In genomic region chr22:21631025-21631424, GRCh38 we compare ENCODE assay signal across 31 cellular contexts. TPM values are rescaled to one million over a fixed set of nuclear protein-coding genes. Genes with fewer than 3 reads are reported as not detected.
DNase-seq lines count a peak whose midpoint lies in the region; ATAC-seq, FAIRE-seq and TF ChIP-seq lines count a peak whose summit lies in the region.
"Had no signal": no experiment of that assay in that cellular context is flagged by ENCODE, and none has a peak within 500 bp of the region (broad histone marks: within the 10 kb centered on the region; RNA-seq: fewer than 3 reads in every experiment).

No MANE protein-coding gene starts in this region.

- intact Hi-C loops in activated CD4-positive, alpha-beta T cell treated with anti-CD3 and anti-CD28 coated beads for 36 hours (cut with DNase I, micrococcal nuclease) = no loop called here

- no peaks in the 10 kb centered on the region for H3K27me3 Mint-ChIP-seq in activated CD4-positive, alpha-beta T cell treated with anti-CD3 and anti-CD28 coated beads for 36 hours
- H3K27me3 Mint-ChIP-seq in stimulated activated naive CD8-positive, alpha-beta T cell treated with anti-CD3 and anti-CD28 coated beads, Interleukin-15, Interleukin-2, amounts not matched to agents 100 ng/mL and 50 ng/mL, for 24 hours = no peaks in the 10 kb centered on the region
- H3K27me3 Mint-ChIP-seq in brain = peaks cover 4% of the 10 kb centered on the region
- H3K27me3 Mint-ChIP-seq: activated B cell treated with CpG ODN at 0.5 μM for 24 hours, IgD-negative memory B cell had no signal

- POLR2A ChIA-PET in activated CD4-positive, alpha-beta T cell treated with anti-CD3 and anti-CD28 coated beads for 36 hours (lab: Charles Lee) = interaction anchor here (0.7 to 3.2 kb wide), 4 partner anchors 11 to 235 kb away, joined by 3 to 21 read pairs (median 4); partner anchors contain the start of gene SDF2L1

- TF ChIP-seq CTCF in brain (conservative IDR thresholded peaks at IDR 0.05) = no peak

- no peak for DNase-seq in activated CD4-positive, alpha-beta T cell treated with anti-CD3 and anti-CD28 coated beads for 36 hours
- DNase-seq in activated CD4-positive, alpha-beta T cell treated with anti-CD3 and anti-CD28 coated beads for 4 hours = no peak
- DNase-seq in stimulated activated naive CD8-positive, alpha-beta T cell treated with anti-CD3 and anti-CD28 coated beads, Interleukin-15, Interleukin-2, amounts not matched to agents 100 U/mL and 50 U/mL, for 24 hours = no peak
- DNase-seq in SHP77 treated with DMSO at 0.1 percent for 48 hours (lab: John Stamatoyannopoulos, UW) = no peak
- DNase-seq in GM12892 (ENCODE audit: insufficient read length) = no peak
- no peak for DNase-seq in NCI-H526 treated with DMSO at 0.1 percent for 48 hours (lab: John Stamatoyannopoulos, UW)
- DNase-seq: activated B cell treated with CpG ODN at 0.5 μM for 24 hours; activated CD8-positive, alpha-beta memory T cell treated with anti-CD3 and anti-CD28 coated beads for 24 hours; activated naive CD4-positive, alpha-beta T cell treated with anti-CD3 and anti-CD28 coated beads, Interleukin-2, amount 10 ng/mL, durations not matched to agents 7 days and 5 days; anterior cingulate cortex; effector CD4-positive, alpha-beta T cell; gastrocnemius medialis; GOT3; lower lobe of right lung; NCI-H1436 treated with DMSO at 0.1 percent for 48 hours; NCI-H2107; NCI-H345; NCI-H748 treated with DMSO at 0.1 percent for 48 hours; Peyer's patch; retina; SHP77; small intestine; stimulated activated naive CD4-positive, alpha-beta T cell treated with Interleukin-2 at 50 U/mL for 16 hours; testis had no signal

- no peak overlapping the region for H3K27ac Mint-ChIP-seq in activated CD4-positive, alpha-beta T cell treated with anti-CD3 and anti-CD28 coated beads for 36 hours
- H3K27ac Mint-ChIP-seq in stimulated activated naive CD8-positive, alpha-beta T cell treated with anti-CD3 and anti-CD28 coated beads, Interleukin-15, Interleukin-2, amounts not matched to agents 100 ng/mL and 50 ng/mL, for 24 hours = peak overlapping the region; percentile 10
- no peak overlapping the region for H3K27ac Mint-ChIP-seq in brain
- H3K27ac Mint-ChIP-seq: activated B cell treated with CpG ODN at 0.5 μM for 24 hours had no signal

- no peaks in the 10 kb centered on the region for H3K9me3 Mint-ChIP-seq in activated CD4-positive, alpha-beta T cell treated with anti-CD3 and anti-CD28 coated beads for 36 hours (ENCODE audit: low read depth)
- H3K9me3 Mint-ChIP-seq in stimulated activated naive CD8-positive, alpha-beta T cell treated with anti-CD3 and anti-CD28 coated beads, Interleukin-15, Interleukin-2, amounts not matched to agents 100 ng/mL and 50 ng/mL, for 24 hours = no peaks in the 10 kb centered on the region
- no peaks in the 10 kb centered on the region for H3K9me3 Mint-ChIP-seq in brain
- H3K9me3 Mint-ChIP-seq: activated B cell treated with CpG ODN at 0.5 μM for 24 hours; activated naive CD4-positive, alpha-beta T cell treated with anti-CD3 and anti-CD28 coated beads, Interleukin-2, amount 10 ng/mL, durations not matched to agents 7 days and 5 days had no signal

- H3K4me3 Mint-ChIP-seq in activated CD4-positive, alpha-beta T cell treated with anti-CD3 and anti-CD28 coated beads for 36 hours = peak overlapping the region; percentile 28
- H3K4me3 Mint-ChIP-seq in stimulated activated naive CD8-positive, alpha-beta T cell treated with anti-CD3 and anti-CD28 coated beads, Interleukin-15, Interleukin-2, amounts not matched to agents 100 ng/mL and 50 ng/mL, for 24 hours = no peak overlapping the region
- H3K4me3 Mint-ChIP-seq in brain = peak overlapping the region; percentile 68 to 86 (median 76)

- ATAC-seq in activated CD4-positive, alpha-beta T cell treated with anti-CD3 and anti-CD28 coated beads for 36 hours = no peak
- ATAC-seq in stimulated activated naive CD8-positive, alpha-beta T cell treated with anti-CD3 and anti-CD28 coated beads, Interleukin-15, Interleukin-2, amounts not matched to agents 100 U/mL and 50 U/mL, for 24 hours = no peak
- ATAC-seq: gastrocnemius medialis, GM12878, lower lobe of right lung had no signal

- peaks cover 32% of the 10 kb centered on the region for H3K4me1 Mint-ChIP-seq in activated CD4-positive, alpha-beta T cell treated with anti-CD3 and anti-CD28 coated beads for 36 hours
- H3K4me1 Mint-ChIP-seq in stimulated activated naive CD8-positive, alpha-beta T cell treated with anti-CD3 and anti-CD28 coated beads, Interleukin-15, Interleukin-2, amounts not matched to agents 100 ng/mL and 50 ng/mL, for 24 hours (ENCODE audit: low read depth) = peaks cover 42% of the 10 kb centered on the region
- H3K4me1 Mint-ChIP-seq in brain = peaks cover 12% of the 10 kb centered on the region

- H3K36me3 Mint-ChIP-seq in activated CD4-positive, alpha-beta T cell treated with anti-CD3 and anti-CD28 coated beads for 36 hours (ENCODE audit: low read depth) = peaks cover 21% of the 10 kb centered on the region
- H3K36me3 Mint-ChIP-seq in stimulated activated naive CD8-positive, alpha-beta T cell treated with anti-CD3 and anti-CD28 coated beads, Interleukin-15, Interleukin-2, amounts not matched to agents 100 ng/mL and 50 ng/mL, for 24 hours (ENCODE audit: low read depth) = peaks cover 22% of the 10 kb centered on the region
- H3K36me3 Mint-ChIP-seq in brain = peaks cover 6% of the 10 kb centered on the region
- H3K36me3 Mint-ChIP-seq: IgD-negative memory B cell had no signal

- no peak for FAIRE-seq in GM12892 (lab: Jason Lieb, UNC)
- FAIRE-seq: GM12878, small intestine, urothelium cell line had no signal

- CTCF ChIA-PET in activated CD4-positive, alpha-beta T cell treated with anti-CD3 and anti-CD28 coated beads for 36 hours (lab: Charles Lee) = interaction anchor here (0.9 to 10.9 kb wide), 8 partner anchors 10 to 62 kb away, joined by 3 to 209 read pairs (median 4); partner anchors contain the start of gene SDF2L1

- no peak for TF ChIP-seq POLR2A in GM12892 (IDR thresholded peaks at IDR 0.05; ENCODE audit: low read depth, low read length)

RNA-seq across cellular contexts. Expression of gene YDJC, which starts 1.2 kb away (rescaled TPM):
- total RNA-seq in activated CD4-positive, alpha-beta T cell treated with anti-CD3 and anti-CD28 coated beads for 36 hours = 10 to 100 TPM; 43.4 to 54.0 TPM
- 16.1 TPM for polyA plus RNA-seq in brain (ENCODE audit: insufficient read depth, low read depth, low replicate concordance)
- polyA plus RNA-seq in GM12892 (2012; ENCODE audit: missing spikeins) = 5.6 TPM

RNA-seq across cellular contexts. Expression of gene CCDC116, which starts 1.5 kb away (rescaled TPM):
- under 1 TPM; 0.23 to 0.33 TPM for total RNA-seq in activated CD4-positive, alpha-beta T cell treated with anti-CD3 and anti-CD28 coated beads for 36 hours
- polyA plus RNA-seq in brain (ENCODE audit: insufficient read depth, low read depth, low replicate concordance) = 0.24 TPM
- polyA plus RNA-seq in GM12892 (2012; ENCODE audit: missing spikeins) = not detected
- total RNA-seq: A172, mononuclear cell had no signal

RNA-seq across cellular contexts. Expression of gene SDF2L1, which starts 11.1 kb away (rescaled TPM):
- 10 to 100 TPM; 13.7 to 32.8 TPM for total RNA-seq in activated CD4-positive, alpha-beta T cell treated with anti-CD3 and anti-CD28 coated beads for 36 hours
- polyA plus RNA-seq in brain (ENCODE audit: insufficient read depth, low read depth, low replicate concordance) = 19.1 TPM
- 23.3 TPM for polyA plus RNA-seq in GM12892 (2012; ENCODE audit: missing spikeins)

RNA-seq across cellular contexts. Expression of gene PPIL2, which starts 34.8 kb away (rescaled TPM):
- 10 to 100 TPM; 42.8 to 57.7 TPM for total RNA-seq in activated CD4-positive, alpha-beta T cell treated with anti-CD3 and anti-CD28 coated beads for 36 hours
- polyA plus RNA-seq in brain (ENCODE audit: insufficient read depth, low read depth, low replicate concordance) = 25.8 TPM
- polyA plus RNA-seq in GM12892 (2012; ENCODE audit: missing spikeins) = 25.0 TPM
